In genomic region chr1:166297993-166298392, GRCh38 we compare ENCODE assay signal across 26 cellular contexts.
DNase-seq lines count a peak whose midpoint lies in the region; ATAC-seq lines count a peak whose summit lies in the region.
"Had no signal": no experiment of that assay in that cellular context is flagged by ENCODE, and none has a peak within 500 bp of the region (broad histone marks: within the 10 kb centered on the region; RNA-seq: fewer than 3 reads in every experiment).

No MANE protein-coding gene starts in this region.

- no peak for DNase-seq in stimulated activated CD4-positive, alpha-beta T cell treated with anti-CD3 and anti-CD28 coated beads, Interleukin-15, amount 100 ng/mL, for 24 hours
- DNase-seq in NCI-H2196 treated with DMSO at 0.1 percent for 48 hours (lab: John Stamatoyannopoulos, UW; ENCODE audit: unreplicated experiment): no peak
- no peak for DNase-seq in effector memory CD4-positive, alpha-beta T cell
- DNase-seq: activated CD4-positive, alpha-beta memory T cell treated with anti-CD3 and anti-CD28 coated beads for 36 hours; anterior cingulate cortex; CD4-positive, CD25-positive, alpha-beta regulatory T cell; effector CD8-positive, alpha-beta T cell; erythroblast; head of caudate nucleus; natural killer cell; NCI-H1436; NCI-H446 treated with DMSO at 0.1 percent for 48 hours; NCI-H82; occipital lobe; stimulated activated naive CD8-positive, alpha-beta T cell treated with anti-CD3 and anti-CD28 coated beads, Interleukin-15, amount 100 ng/mL, for 72 hours; thyroid gland had no signal

- no peaks in the 10 kb centered on the region for H3K9me3 ChIP-seq in effector memory CD4-positive, alpha-beta T cell (ENCODE audit: control insufficient read depth, low read length)
- H3K9me3 ChIP-seq: thyroid gland had no signal

- H3K27me3 ChIP-seq in effector memory CD4-positive, alpha-beta T cell (replicated peaks; ENCODE audit: control insufficient read depth, insufficient read depth, low read length, poor library complexity, severe bottlenecking): no peaks in the 10 kb centered on the region
- H3K27me3 ChIP-seq: thyroid gland had no signal

- H3K4me3 ChIP-seq in effector memory CD4-positive, alpha-beta T cell (ENCODE audit: insufficient read depth, low read depth, low read length, poor library complexity, severe bottlenecking): no peak overlapping the region
- H3K4me3 ChIP-seq: thyroid gland had no signal

- no peaks in the 10 kb centered on the region for H3K36me3 ChIP-seq in effector memory CD4-positive, alpha-beta T cell (ENCODE audit: control insufficient read depth, insufficient read depth, low read length)
- H3K36me3 ChIP-seq: thyroid gland had no signal

- no peaks in the 10 kb centered on the region for H3K4me1 ChIP-seq in effector memory CD4-positive, alpha-beta T cell (ENCODE audit: control insufficient read depth, insufficient read depth, low read length, poor library complexity, severe bottlenecking)
- H3K4me1 ChIP-seq: thyroid gland had no signal

- no peak overlapping the region for H3K27ac ChIP-seq in effector memory CD4-positive, alpha-beta T cell (ENCODE audit: insufficient read depth, low read length, poor library complexity, severe bottlenecking)
- H3K27ac ChIP-seq: HL-60, RWPE1, thyroid gland had no signal

- ATAC-seq in GM18498 (IDR thresholded peaks at IDR 0.05; ENCODE audit: unreplicated experiment) (peak; percentile 74), GM19395 (IDR thresholded peaks at IDR 0.05; ENCODE audit: unreplicated experiment) (peak; percentile 68), HG02610 (IDR thresholded peaks at IDR 0.05; ENCODE audit: unreplicated experiment) (peak; percentile 39), HG03442 (IDR thresholded peaks at IDR 0.05; ENCODE audit: unreplicated experiment) (peak; percentile 60), GM21619 (IDR thresholded peaks at IDR 0.05; ENCODE audit: unreplicated experiment) (no peak)
- ATAC-seq: activated CD4-positive, CD25-positive, alpha-beta regulatory T cell treated with anti-CD3 and anti-CD28 coated beads, Interleukin-2, amount 50 U/mL, for 24 hours; activated naive CD4-positive, alpha-beta T cell treated with anti-CD3 and anti-CD28 coated beads, Interleukin-2, amount 50 U/mL, for 72 hours; HCT116; natural killer cell; stimulated activated naive CD8-positive, alpha-beta T cell treated with anti-CD3 and anti-CD28 coated beads, Interleukin-15, amount 100 ng/mL, for 72 hours had no signal
